In the genomic region with DNA sequence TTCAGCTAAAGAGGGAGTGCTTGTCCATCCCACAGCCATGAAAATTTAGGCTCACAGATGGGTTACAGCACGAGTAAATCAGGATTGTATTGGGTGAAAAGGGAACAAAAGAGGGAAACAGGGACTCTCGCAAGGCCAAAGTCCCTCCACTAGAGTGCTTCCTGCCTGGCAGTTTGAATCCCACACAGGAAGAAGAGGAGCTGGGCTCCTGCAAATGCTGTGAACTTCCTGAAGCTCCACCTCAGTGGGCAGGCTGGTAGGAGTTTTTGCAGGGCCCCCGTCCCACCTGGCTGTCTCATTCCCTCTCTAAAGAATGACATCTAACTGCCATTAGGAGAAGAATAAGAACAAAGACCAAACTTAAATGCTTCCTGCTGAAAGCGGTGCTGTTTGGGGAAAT, we compare ENCODE assay signal across 1 cellular context.
TF ChIP-seq lines count a peak whose summit lies in the region.

No MANE protein-coding gene starts in this region.

TF ChIP-seq in H1, 55 proteins besides CTCF, POLR2A, EP300 and RAD21:
- TF ChIP-seq POLR2AphosphoS5 (IDR thresholded peaks at IDR 0.05; ENCODE audit: low read depth, low read length) (no peak), SP4 (IDR thresholded peaks at IDR 0.05; ENCODE audit: low read length) (no peak), TBP (IDR thresholded peaks at IDR 0.05; ENCODE audit: low read depth, low read length) (no peak), E2F6 (IDR thresholded peaks at IDR 0.05) (no peak), CHD2 (IDR thresholded peaks at IDR 0.05; ENCODE audit: low read length) (no peak), BRCA1 (IDR thresholded peaks at IDR 0.05; ENCODE audit: low read depth, low read length) (no peak), CBX5 (IDR thresholded peaks at IDR 0.05; ENCODE audit: low read depth, low read length) (no peak), FOSL1 (IDR thresholded peaks at IDR 0.05; ENCODE audit: insufficient read depth, low read depth, low read length) (no peak), JUN (IDR thresholded peaks at IDR 0.05; ENCODE audit: low read depth, low read length) (no peak), BACH1 (IDR thresholded peaks at IDR 0.05; ENCODE audit: low read length) (no peak), ASH2L (IDR thresholded peaks at IDR 0.05; ENCODE audit: low read length) (no peak), EZH2 (IDR thresholded peaks at IDR 0.05; ENCODE audit: low read depth, low read length, severe bottlenecking) (no peak), SRF (IDR thresholded peaks at IDR 0.05; ENCODE audit: low read depth, low read length) (no peak), TAF7 (optimal IDR thresholded peaks at IDR 0.05; ENCODE audit: borderline replicate concordance, low read depth, low read length) (no peak), SIRT6 (IDR thresholded peaks at IDR 0.05; ENCODE audit: low read length) (no peak), SUZ12 (IDR thresholded peaks at IDR 0.05; ENCODE audit: low read length) (no peak), CTBP2 (IDR thresholded peaks at IDR 0.05; ENCODE audit: borderline replicate concordance, insufficient read depth, insufficient read length, low read length) (no peak), NRF1 (IDR thresholded peaks at IDR 0.05; ENCODE audit: low read depth, low read length) (no peak), ZNF274 (IDR thresholded peaks at IDR 0.05; ENCODE audit: borderline replicate concordance, extremely low read depth, low read length) (no peak)
- TF ChIP-seq, protein P1, sequence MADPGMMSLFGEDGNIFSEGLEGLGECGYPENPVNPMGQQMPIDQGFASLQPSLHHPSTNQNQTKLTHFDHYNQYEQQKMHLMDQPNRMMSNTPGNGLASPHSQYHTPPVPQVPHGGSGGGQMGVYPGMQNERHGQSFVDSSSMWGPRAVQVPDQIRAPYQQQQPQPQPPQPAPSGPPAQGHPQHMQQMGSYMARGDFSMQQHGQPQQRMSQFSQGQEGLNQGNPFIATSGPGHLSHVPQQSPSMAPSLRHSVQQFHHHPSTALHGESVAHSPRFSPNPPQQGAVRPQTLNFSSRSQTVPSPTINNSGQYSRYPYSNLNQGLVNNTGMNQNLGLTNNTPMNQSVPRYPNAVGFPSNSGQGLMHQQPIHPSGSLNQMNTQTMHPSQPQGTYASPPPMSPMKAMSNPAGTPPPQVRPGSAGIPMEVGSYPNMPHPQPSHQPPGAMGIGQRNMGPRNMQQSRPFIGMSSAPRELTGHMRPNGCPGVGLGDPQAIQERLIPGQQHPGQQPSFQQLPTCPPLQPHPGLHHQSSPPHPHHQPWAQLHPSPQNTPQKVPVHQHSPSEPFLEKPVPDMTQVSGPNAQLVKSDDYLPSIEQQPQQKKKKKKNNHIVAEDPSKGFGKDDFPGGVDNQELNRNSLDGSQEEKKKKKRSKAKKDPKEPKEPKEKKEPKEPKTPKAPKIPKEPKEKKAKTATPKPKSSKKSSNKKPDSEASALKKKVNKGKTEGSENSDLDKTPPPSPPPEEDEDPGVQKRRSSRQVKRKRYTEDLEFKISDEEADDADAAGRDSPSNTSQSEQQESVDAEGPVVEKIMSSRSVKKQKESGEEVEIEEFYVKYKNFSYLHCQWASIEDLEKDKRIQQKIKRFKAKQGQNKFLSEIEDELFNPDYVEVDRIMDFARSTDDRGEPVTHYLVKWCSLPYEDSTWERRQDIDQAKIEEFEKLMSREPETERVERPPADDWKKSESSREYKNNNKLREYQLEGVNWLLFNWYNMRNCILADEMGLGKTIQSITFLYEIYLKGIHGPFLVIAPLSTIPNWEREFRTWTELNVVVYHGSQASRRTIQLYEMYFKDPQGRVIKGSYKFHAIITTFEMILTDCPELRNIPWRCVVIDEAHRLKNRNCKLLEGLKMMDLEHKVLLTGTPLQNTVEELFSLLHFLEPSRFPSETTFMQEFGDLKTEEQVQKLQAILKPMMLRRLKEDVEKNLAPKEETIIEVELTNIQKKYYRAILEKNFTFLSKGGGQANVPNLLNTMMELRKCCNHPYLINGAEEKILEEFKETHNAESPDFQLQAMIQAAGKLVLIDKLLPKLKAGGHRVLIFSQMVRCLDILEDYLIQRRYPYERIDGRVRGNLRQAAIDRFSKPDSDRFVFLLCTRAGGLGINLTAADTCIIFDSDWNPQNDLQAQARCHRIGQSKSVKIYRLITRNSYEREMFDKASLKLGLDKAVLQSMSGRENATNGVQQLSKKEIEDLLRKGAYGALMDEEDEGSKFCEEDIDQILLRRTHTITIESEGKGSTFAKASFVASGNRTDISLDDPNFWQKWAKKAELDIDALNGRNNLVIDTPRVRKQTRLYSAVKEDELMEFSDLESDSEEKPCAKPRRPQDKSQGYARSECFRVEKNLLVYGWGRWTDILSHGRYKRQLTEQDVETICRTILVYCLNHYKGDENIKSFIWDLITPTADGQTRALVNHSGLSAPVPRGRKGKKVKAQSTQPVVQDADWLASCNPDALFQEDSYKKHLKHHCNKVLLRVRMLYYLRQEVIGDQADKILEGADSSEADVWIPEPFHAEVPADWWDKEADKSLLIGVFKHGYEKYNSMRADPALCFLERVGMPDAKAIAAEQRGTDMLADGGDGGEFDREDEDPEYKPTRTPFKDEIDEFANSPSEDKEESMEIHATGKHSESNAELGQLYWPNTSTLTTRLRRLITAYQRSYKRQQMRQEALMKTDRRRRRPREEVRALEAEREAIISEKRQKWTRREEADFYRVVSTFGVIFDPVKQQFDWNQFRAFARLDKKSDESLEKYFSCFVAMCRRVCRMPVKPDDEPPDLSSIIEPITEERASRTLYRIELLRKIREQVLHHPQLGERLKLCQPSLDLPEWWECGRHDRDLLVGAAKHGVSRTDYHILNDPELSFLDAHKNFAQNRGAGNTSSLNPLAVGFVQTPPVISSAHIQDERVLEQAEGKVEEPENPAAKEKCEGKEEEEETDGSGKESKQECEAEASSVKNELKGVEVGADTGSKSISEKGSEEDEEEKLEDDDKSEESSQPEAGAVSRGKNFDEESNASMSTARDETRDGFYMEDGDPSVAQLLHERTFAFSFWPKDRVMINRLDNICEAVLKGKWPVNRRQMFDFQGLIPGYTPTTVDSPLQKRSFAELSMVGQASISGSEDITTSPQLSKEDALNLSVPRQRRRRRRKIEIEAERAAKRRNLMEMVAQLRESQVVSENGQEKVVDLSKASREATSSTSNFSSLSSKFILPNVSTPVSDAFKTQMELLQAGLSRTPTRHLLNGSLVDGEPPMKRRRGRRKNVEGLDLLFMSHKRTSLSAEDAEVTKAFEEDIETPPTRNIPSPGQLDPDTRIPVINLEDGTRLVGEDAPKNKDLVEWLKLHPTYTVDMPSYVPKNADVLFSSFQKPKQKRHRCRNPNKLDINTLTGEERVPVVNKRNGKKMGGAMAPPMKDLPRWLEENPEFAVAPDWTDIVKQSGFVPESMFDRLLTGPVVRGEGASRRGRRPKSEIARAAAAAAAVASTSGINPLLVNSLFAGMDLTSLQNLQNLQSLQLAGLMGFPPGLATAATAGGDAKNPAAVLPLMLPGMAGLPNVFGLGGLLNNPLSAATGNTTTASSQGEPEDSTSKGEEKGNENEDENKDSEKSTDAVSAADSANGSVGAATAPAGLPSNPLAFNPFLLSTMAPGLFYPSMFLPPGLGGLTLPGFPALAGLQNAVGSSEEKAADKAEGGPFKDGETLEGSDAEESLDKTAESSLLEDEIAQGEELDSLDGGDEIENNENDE (IDR thresholded peaks at IDR 0.05; ENCODE audit: insufficient replicate concordance, low read length) = no peak
